ENCODE assay signal across 16 cellular contexts in the genomic region with DNA sequence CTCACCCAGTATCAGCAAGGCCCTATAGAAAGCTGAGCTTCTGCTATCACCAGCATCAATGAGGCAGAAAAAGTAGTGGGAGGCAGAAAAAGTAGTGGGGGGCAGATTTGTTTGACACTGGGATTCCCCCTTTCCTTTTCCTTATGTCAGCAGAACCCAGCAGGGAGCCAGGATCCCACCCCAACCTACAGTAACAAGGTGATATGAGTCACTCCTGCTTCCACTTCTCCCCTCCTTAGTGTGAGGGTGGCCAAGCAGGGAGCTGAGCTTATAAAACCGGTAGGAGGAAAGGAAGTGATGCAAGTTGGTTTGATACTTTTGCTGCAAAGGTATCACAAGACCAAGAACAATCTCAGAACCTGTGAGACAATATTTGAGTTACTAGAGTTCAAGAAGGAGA.
"Had no signal": no experiment of that assay in that cellular context is flagged by ENCODE, and none has a peak within 500 bp of the region (broad histone marks: within the 10 kb centered on the region; RNA-seq: fewer than 3 reads in every experiment).

No MANE protein-coding gene starts in this region.

- H3K4me3 Mint-ChIP-seq: naive thymus-derived CD8-positive, alpha-beta T cell; neural crest cell; type B pancreatic cell had no signal

- DNase-seq: effector memory CD4-positive, alpha-beta T cell; heart left ventricle; hippocampal formation; kidney glomerular epithelial cell; mucosa of descending colon; naive thymus-derived CD8-positive, alpha-beta T cell; posterior cingulate gyrus; spleen; stimulated activated naive CD8-positive, alpha-beta T cell treated with anti-CD3 and anti-CD28 coated beads, Interleukin-15, Interleukin-2, amounts not matched to agents 100 U/mL and 50 U/mL, for 24 hours; thyroid gland had no signal

- H3K27ac Mint-ChIP-seq: naive thymus-derived CD8-positive, alpha-beta T cell; type B pancreatic cell had no signal

- H3K4me1 Mint-ChIP-seq: neural crest cell had no signal

- H3K27me3 Mint-ChIP-seq: naive thymus-derived CD8-positive, alpha-beta T cell; type B pancreatic cell had no signal

- H3K4me3 ChIP-seq: heart left ventricle, mucosa of descending colon, spleen, suprapubic skin, thyroid gland had no signal

- H3K27ac ChIP-seq: heart left ventricle, spleen, suprapubic skin, thyroid gland had no signal

- FAIRE-seq: endometrium, frontal cortex, urothelium cell line had no signal

- H3K27me3 ChIP-seq: heart left ventricle, spleen, suprapubic skin, thyroid gland had no signal

- H3K9me3 ChIP-seq: mucosa of descending colon, thyroid gland had no signal

- H3K4me1 ChIP-seq: heart left ventricle, spleen, suprapubic skin, thyroid gland had no signal
